ENCODE assay signal across 22 cellular contexts in genomic region chrX:102338162-102338561, GRCh38.
DNase-seq lines count a peak whose midpoint lies in the region; ATAC-seq, FAIRE-seq and TF ChIP-seq lines count a peak whose summit lies in the region.
"Had no signal": no experiment of that assay in that cellular context is flagged by ENCODE, and none has a peak within 500 bp of the region (broad histone marks: within the 10 kb centered on the region; RNA-seq: fewer than 3 reads in every experiment).

No MANE protein-coding gene starts in this region.

- H3K4me1 ChIP-seq in right cardiac atrium (ENCODE audit: control insufficient read depth, insufficient read depth, low read length) (no peaks in the 10 kb centered on the region), osteoblast (ENCODE audit: insufficient read depth, low read length) (no peaks in the 10 kb centered on the region), spleen (no peaks in the 10 kb centered on the region), HepG2 (ENCODE audit: insufficient read depth, low read length) (no peaks in the 10 kb centered on the region)
- H3K4me1 ChIP-seq: A549, Caco-2 had no signal

- TF ChIP-seq CTCF in osteoblast (IDR thresholded peaks at IDR 0.05; ENCODE audit: extremely low read depth, low read depth, low read length) (no peak), spleen (IDR thresholded peaks at IDR 0.05 in 8 of 11, conservative IDR thresholded peaks at IDR 0.05 in 3 of 11) (no peak), HepG2 (CRISPR knock-in tag; IDR thresholded peaks at IDR 0.05) (no peak)

- peak in 2 of 3 donors; percentile 7 to 27 for DNase-seq in right cardiac atrium
- no peak for DNase-seq in left cardiac atrium
- DNase-seq in osteoblast (ENCODE audit: insufficient read length, low spot score, missing footprints): peak; percentile 56
- DNase-seq in posterior vena cava (ENCODE audit: low spot score): peak; percentile 56
- DNase-seq in spleen: peak; percentile 32
- no peak for DNase-seq in HepG2 (ENCODE audit: low spot score)
- DNase-seq: AML-193; Caco-2; Calu3; CD4-positive, alpha-beta T cell; CD8-positive, alpha-beta T cell; DMS79 treated with DMSO at 0.1 percent for 48 hours; GF-D8 had no signal

- H3K27me3 ChIP-seq in right cardiac atrium (ENCODE audit: control insufficient read depth, insufficient read depth) (no peaks in the 10 kb centered on the region), osteoblast (ENCODE audit: insufficient read depth, low read length) (peaks cover 3% of the 10 kb centered on the region), spleen (replicated peaks in 1 of 7) (peaks cover 0 to 5% (median 0%) of the 10 kb centered on the region in 7 donors), HepG2 (ENCODE audit: control insufficient read depth in 1 of 2, insufficient read depth in 2 of 2, low read length in 2 of 2) (no peaks in the 10 kb centered on the region)
- H3K27me3 ChIP-seq: BLaER1 treated with 17β-estradiol and CSF1 and Interleukin-3, amounts not matched to agents 10 nM and 100 nM had no signal

- TF ChIP-seq EP300 in HepG2 (IDR thresholded peaks at IDR 0.05; ENCODE audit: low read depth in 2 of 2, low read length in 2 of 2): no peak
- TF ChIP-seq EP300 in HepG2 (CRISPR knock-in tag; IDR thresholded peaks at IDR 0.05; ENCODE audit: borderline replicate concordance): no peak

- H3K79me2 ChIP-seq in osteoblast (ENCODE audit: insufficient read depth, low read length) (no peaks in the 10 kb centered on the region), HepG2 (ENCODE audit: insufficient read depth, low read length) (no peaks in the 10 kb centered on the region)

- H2AFZ ChIP-seq in osteoblast (ENCODE audit: low read length): no peak overlapping the region
- H2AFZ ChIP-seq in HepG2 (ENCODE audit: low read length): no peak overlapping the region

- H3K27ac ChIP-seq in right cardiac atrium (ENCODE audit: low read length): no peak overlapping the region
- no peak overlapping the region for H3K27ac ChIP-seq in osteoblast (ENCODE audit: low read depth, low read length)
- no peak overlapping the region for H3K27ac ChIP-seq in spleen
- H3K27ac ChIP-seq in HepG2 (ENCODE audit: extremely low read length, insufficient read depth, low read length): no peak overlapping the region
- H3K27ac ChIP-seq: 22Rv1, A549, C4-2B had no signal

- TF ChIP-seq POLR2A in spleen (IDR thresholded peaks at IDR 0.05) (no peak), HepG2 (IDR thresholded peaks at IDR 0.05; ENCODE audit: insufficient read depth in 1 of 2, low read depth in 2 of 2, low read length in 2 of 2) (no peak)

- no peaks in the 10 kb centered on the region for H3K9me3 ChIP-seq in right cardiac atrium (ENCODE audit: control insufficient read depth, low read length)
- no peaks in the 10 kb centered on the region for H3K9me3 ChIP-seq in osteoblast (ENCODE audit: low read depth, low read length)
- no peaks in the 10 kb centered on the region for H3K9me3 ChIP-seq in spleen
- no peaks in the 10 kb centered on the region for H3K9me3 ChIP-seq in HepG2 (ENCODE audit: low read length)
- H3K9me3 ChIP-seq: A549, Caco-2 had no signal

- H3K4me2 ChIP-seq in osteoblast (ENCODE audit: insufficient read depth, low read length) (no peak overlapping the region), HepG2 (ENCODE audit: low read depth, low read length) (no peak overlapping the region)
- H3K4me2 ChIP-seq: A549 had no signal

- TF ChIP-seq RAD21 in HepG2 (CRISPR knock-in tag; IDR thresholded peaks at IDR 0.05): no peak

- intact Hi-C loops in right cardiac atrium (cut with DNase I): no loop called here
- intact Hi-C loops in left cardiac atrium (cut with DNase I): no loop called here
- intact Hi-C loops in posterior vena cava (cut with DNase I): no loop called here
- intact Hi-C loops in spleen (cut with DNase I; ENCODE audit: low total_unique reads): no loop called here
- intact Hi-C loops in HepG2 (cut with micrococcal nuclease; ENCODE audit: unreplicated experiment): no loop called here

- CTCF ChIA-PET in HepG2 (lab: Yijun Ruan, JAX; ENCODE audit: low intra/inter-chr PET ratio, low total read pairs): no interaction called here

- H3K36me3 ChIP-seq in osteoblast (ENCODE audit: insufficient read depth, low read length) (no peaks in the 10 kb centered on the region), spleen (no peaks in the 10 kb centered on the region), HepG2 (replicated peaks in 1 of 2; ENCODE audit: control insufficient read depth in 1 of 2, insufficient read depth in 2 of 2, low read length in 2 of 2) (no peaks in the 10 kb centered on the region)
- H3K36me3 ChIP-seq: BLaER1 treated with 17β-estradiol and CSF1 and Interleukin-3, amounts not matched to agents 10 nM and 100 nM had no signal

- H4K20me1 ChIP-seq in osteoblast (ENCODE audit: insufficient read depth, low read length) (no peaks in the 10 kb centered on the region), HepG2 (ENCODE audit: insufficient read depth, low read length) (no peaks in the 10 kb centered on the region)
- H4K20me1 ChIP-seq: BLaER1 treated with 17β-estradiol and CSF1 and Interleukin-3, amounts not matched to agents 10 nM and 100 nM had no signal

- ATAC-seq in right cardiac atrium: no peak
- ATAC-seq in left cardiac atrium: no peak
- ATAC-seq in GM21619 (IDR thresholded peaks at IDR 0.05; ENCODE audit: unreplicated experiment): no peak
- ATAC-seq in HepG2: no peak
- no peak for ATAC-seq in HG02970 (IDR thresholded peaks at IDR 0.05; ENCODE audit: low FRiP score, unreplicated experiment)
- ATAC-seq: A549; CD8-positive, alpha-beta T cell had no signal

- in situ Hi-C loops in HepG2 (cut with HindIII; ENCODE audit: extremely low pct_ligation_motif_present, low pct_unique_long_range_greater_than_20kb): no loop called here

- WGBS in right cardiac atrium: 72% methylated on average over 4 of the region's 4 CpGs
- WGBS in spleen, 5 donors: 53 to 88% (median 75%) methylated on average over 3 to 4 of the region's 4 CpGs
- WGBS in HepG2 (ENCODE audit: low lambda C conversion rate): no CpG with 5 or more reads among the region's 4 CpGs

- no peak overlapping the region for H3K9ac ChIP-seq in HepG2 (ENCODE audit: insufficient read depth, low read depth, low read length)
- H3K9ac ChIP-seq: BLaER1 treated with 17β-estradiol and CSF1 and Interleukin-3, amounts not matched to agents 10 nM and 100 nM had no signal

- BruUV-seq in HepG2 (replicated peaks; lab: Mats Ljungman, UMichigan): no TSS peak

- H3K4me3 ChIP-seq in right cardiac atrium (ENCODE audit: low read length) (no peak overlapping the region), osteoblast (ENCODE audit: insufficient read depth, low read length) (no peak overlapping the region), spleen (no peak overlapping the region), HepG2 (replicated peaks in 1 of 3; ENCODE audit: insufficient read depth in 1 of 3, low read depth in 2 of 3, low read length in 3 of 3) (no peak overlapping the region)
- H3K4me3 ChIP-seq: A549; BLaER1 treated with 17β-estradiol and CSF1 and Interleukin-3, amounts not matched to agents 10 nM and 100 nM had no signal

- POLR2A ChIA-PET in HepG2 (lab: Yijun Ruan, JAX): no interaction called here

- FAIRE-seq in HepG2 (lab: Jason Lieb, UNC): no peak
- FAIRE-seq: A549, G401.6, GM12891, GM19239 had no signal

TF ChIP-seq in HepG2, 621 proteins besides CTCF, POLR2A, EP300 and RAD21 (continues in another document):
- no peak for TF ChIP-seq ZBTB10 (CRISPR knock-in tag; IDR thresholded peaks at IDR 0.05; ENCODE audit: borderline replicate concordance)
- TF ChIP-seq ZNF362 (CRISPR knock-in tag; IDR thresholded peaks at IDR 0.05; ENCODE audit: borderline replicate concordance): no peak
- no peak for TF ChIP-seq AKAP8 (CRISPR knock-in tag; IDR thresholded peaks at IDR 0.05)
- no peak for TF ChIP-seq CEBPG (CRISPR knock-in tag; IDR thresholded peaks at IDR 0.05)
- no peak for TF ChIP-seq IKZF4 (CRISPR knock-in tag; IDR thresholded peaks at IDR 0.05; ENCODE audit: borderline replicate concordance, low read depth, not compliant biosample characterization)
- no peak for TF ChIP-seq SAP130 (CRISPR knock-in tag; IDR thresholded peaks at IDR 0.05; ENCODE audit: low read depth)

Comparison
In these comparisons a context has a peak if more than half of its experiments do, and no peak if none do; other contexts are left out.
1. DNase-seq: peak in right cardiac atrium (2 of 3), osteoblast (single experiment), posterior vena cava (single experiment) and spleen (single experiment); none in left cardiac atrium (single experiment) and HepG2 (single experiment).